Comparison of ENCODE assay signal across 11 cellular contexts in genomic region chr17:10062757-10063385, GRCh38.
DNase-seq lines count a peak whose midpoint lies in the region; ATAC-seq and TF ChIP-seq lines count a peak whose summit lies in the region.
"Had no signal": no experiment of that assay in that cellular context is flagged by ENCODE, and none has a peak within 500 bp of the region (broad histone marks: within the 10 kb centered on the region; RNA-seq: fewer than 3 reads in every experiment).

No MANE protein-coding gene starts in this region.

- H3K4me1 ChIP-seq in OCI-LY3 (ENCODE audit: low read length) (peaks cover 15% of the 10 kb centered on the region), left lung (peaks cover 4 to 68% of the 10 kb centered on the region in 2 donors), upper lobe of left lung (peaks cover 10 to 33% (median 25%) of the 10 kb centered on the region in 4 donors)

- peak overlapping the region; percentile 30 for H3K4me3 ChIP-seq in OCI-LY3 (ENCODE audit: low read length)
- H3K4me3 ChIP-seq in left lung: no peak overlapping the region
- H3K4me3 ChIP-seq in upper lobe of left lung: no peak overlapping the region
- H3K4me3 ChIP-seq: coronary artery had no signal

- H3K4me2 ChIP-seq in OCI-LY3 (ENCODE audit: low read length): peak overlapping the region; percentile 56

- no peak overlapping the region for H3K27ac ChIP-seq in OCI-LY3 (ENCODE audit: low read length)
- H3K27ac ChIP-seq in left lung: peak overlapping the region in 1 of 2 donors; percentile 84
- H3K27ac ChIP-seq in upper lobe of left lung: peak overlapping the region; percentile 32 to 71 (median 47)

- H3K9ac ChIP-seq in OCI-LY3 (ENCODE audit: low read length): no peak overlapping the region

- TF ChIP-seq POLR2A in upper lobe of left lung (IDR thresholded peaks at IDR 0.05): no peak

- no peak for TF ChIP-seq CTCF in OCI-LY3 (IDR thresholded peaks at IDR 0.05; ENCODE audit: low read depth, low read length)
- TF ChIP-seq CTCF in left lung (IDR thresholded peaks at IDR 0.05): no peak
- TF ChIP-seq CTCF in upper lobe of left lung (IDR thresholded peaks at IDR 0.05): peak in 1 of 6 experiments; percentile 6

- H3K36me3 ChIP-seq in OCI-LY3 (replicated peaks; ENCODE audit: low read depth, low read length): no peaks in the 10 kb centered on the region
- H3K36me3 ChIP-seq in left lung: no peaks in the 10 kb centered on the region
- H3K36me3 ChIP-seq in upper lobe of left lung: no peaks in the 10 kb centered on the region

- H3K9me3 ChIP-seq in OCI-LY3 (ENCODE audit: insufficient read depth, low read length) (no peaks in the 10 kb centered on the region), left lung (peaks cover 0 to 6% of the 10 kb centered on the region in 2 donors), upper lobe of left lung (peaks cover 0 to 4% (median 0%) of the 10 kb centered on the region in 4 donors)

- H3K27me3 ChIP-seq in OCI-LY3 (ENCODE audit: low read depth, low read length) (peaks cover 5% of the 10 kb centered on the region), left lung (peaks cover 0 to 6% of the 10 kb centered on the region in 2 donors), upper lobe of left lung (no peaks in the 10 kb centered on the region)

- no peaks in the 10 kb centered on the region for H3K79me2 ChIP-seq in OCI-LY3 (ENCODE audit: low read length)

- peak; percentile 33 for ATAC-seq in left lung
- peak in 1 of 2 donors; percentile 26 for ATAC-seq in upper lobe of left lung (ENCODE audit: low FRiP score in 2 of 2)
- ATAC-seq in SK-N-SH treated with all-trans-retinoic acid at 6 μM for 48 hours: no peak
- ATAC-seq in GM19467 (IDR thresholded peaks at IDR 0.05; ENCODE audit: unreplicated experiment): no peak

- intact Hi-C loops in left lung (cut with DNase I): no loop called here

- WGBS in upper lobe of left lung, 2 donors: 70 to 89% methylated on average over 13 of the region's 14 CpGs

- TF ChIP-seq EP300 in upper lobe of left lung (IDR thresholded peaks at IDR 0.05): no peak

- no peaks in the 10 kb centered on the region for H4K20me1 ChIP-seq in OCI-LY3 (ENCODE audit: insufficient read depth, low read length)

- H2AFZ ChIP-seq in OCI-LY3 (ENCODE audit: low read depth, low read length): no peak overlapping the region

- DNase-seq in SIG-M5 treated with dmso at 0.1 percent for 504 hours (lab: John Stamatoyannopoulos, UW; ENCODE audit: unreplicated experiment) (peak; percentile 17), SIG-M5 (lab: John Stamatoyannopoulos, UW) (no peak), left lung (no peak), upper lobe of left lung (peak; percentile 40 to 80), mucosa of gallbladder (ENCODE audit: low spot score) (no peak)
- DNase-seq: mesendoderm, NCI-H446 had no signal

TF ChIP-seq in SK-N-SH treated with all-trans-retinoic acid at 6 μM for 48 hours, 23 proteins besides CTCF, POLR2A, EP300 and RAD21:
- TF ChIP-seq OSR1 (CRISPR knock-in tag; IDR thresholded peaks at IDR 0.05) (no peak), TOX (CRISPR knock-in tag; IDR thresholded peaks at IDR 0.05; ENCODE audit: borderline replicate concordance) (no peak), ZFP30 (CRISPR knock-in tag; IDR thresholded peaks at IDR 0.05) (no peak), BACH2 (CRISPR knock-in tag; IDR thresholded peaks at IDR 0.05; ENCODE audit: borderline replicate concordance) (no peak), PPARA (CRISPR knock-in tag; IDR thresholded peaks at IDR 0.05; ENCODE audit: borderline replicate concordance) (no peak), POU6F1 (CRISPR knock-in tag; IDR thresholded peaks at IDR 0.05; ENCODE audit: borderline replicate concordance, low read depth) (no peak), ZFP3 (CRISPR knock-in tag; IDR thresholded peaks at IDR 0.05) (no peak), ZNF70 (CRISPR knock-in tag; IDR thresholded peaks at IDR 0.05) (no peak), TCF4 (CRISPR knock-in tag; IDR thresholded peaks at IDR 0.05; ENCODE audit: borderline replicate concordance) (no peak), ZNF565 (CRISPR knock-in tag; conservative IDR thresholded peaks at IDR 0.05; ENCODE audit: low read depth) (no peak)
- TF ChIP-seq, protein P1, sequence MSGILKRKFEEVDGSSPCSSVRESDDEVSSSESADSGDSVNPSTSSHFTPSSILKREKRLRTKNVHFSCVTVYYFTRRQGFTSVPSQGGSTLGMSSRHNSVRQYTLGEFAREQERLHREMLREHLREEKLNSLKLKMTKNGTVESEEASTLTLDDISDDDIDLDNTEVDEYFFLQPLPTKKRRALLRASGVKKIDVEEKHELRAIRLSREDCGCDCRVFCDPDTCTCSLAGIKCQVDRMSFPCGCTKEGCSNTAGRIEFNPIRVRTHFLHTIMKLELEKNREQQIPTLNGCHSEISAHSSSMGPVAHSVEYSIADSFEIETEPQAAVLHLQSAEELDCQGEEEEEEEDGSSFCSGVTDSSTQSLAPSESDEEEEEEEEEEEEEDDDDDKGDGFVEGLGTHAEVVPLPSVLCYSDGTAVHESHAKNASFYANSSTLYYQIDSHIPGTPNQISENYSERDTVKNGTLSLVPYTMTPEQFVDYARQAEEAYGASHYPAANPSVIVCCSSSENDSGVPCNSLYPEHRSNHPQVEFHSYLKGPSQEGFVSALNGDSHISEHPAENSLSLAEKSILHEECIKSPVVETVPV (CRISPR knock-in tag; IDR thresholded peaks at IDR 0.05): no peak
- TF ChIP-seq, protein P2, sequence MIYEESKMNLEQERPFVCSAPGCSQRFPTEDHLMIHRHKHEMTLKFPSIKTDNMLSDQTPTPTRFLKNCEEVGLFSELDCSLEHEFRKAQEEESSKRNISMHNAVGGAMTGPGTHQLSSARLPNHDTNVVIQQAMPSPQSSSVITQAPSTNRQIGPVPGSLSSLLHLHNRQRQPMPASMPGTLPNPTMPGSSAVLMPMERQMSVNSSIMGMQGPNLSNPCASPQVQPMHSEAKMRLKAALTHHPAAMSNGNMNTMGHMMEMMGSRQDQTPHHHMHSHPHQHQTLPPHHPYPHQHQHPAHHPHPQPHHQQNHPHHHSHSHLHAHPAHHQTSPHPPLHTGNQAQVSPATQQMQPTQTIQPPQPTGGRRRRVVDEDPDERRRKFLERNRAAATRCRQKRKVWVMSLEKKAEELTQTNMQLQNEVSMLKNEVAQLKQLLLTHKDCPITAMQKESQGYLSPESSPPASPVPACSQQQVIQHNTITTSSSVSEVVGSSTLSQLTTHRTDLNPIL (CRISPR knock-in tag; IDR thresholded peaks at IDR 0.05; ENCODE audit: low read depth): no peak
- TF ChIP-seq, protein P3, sequence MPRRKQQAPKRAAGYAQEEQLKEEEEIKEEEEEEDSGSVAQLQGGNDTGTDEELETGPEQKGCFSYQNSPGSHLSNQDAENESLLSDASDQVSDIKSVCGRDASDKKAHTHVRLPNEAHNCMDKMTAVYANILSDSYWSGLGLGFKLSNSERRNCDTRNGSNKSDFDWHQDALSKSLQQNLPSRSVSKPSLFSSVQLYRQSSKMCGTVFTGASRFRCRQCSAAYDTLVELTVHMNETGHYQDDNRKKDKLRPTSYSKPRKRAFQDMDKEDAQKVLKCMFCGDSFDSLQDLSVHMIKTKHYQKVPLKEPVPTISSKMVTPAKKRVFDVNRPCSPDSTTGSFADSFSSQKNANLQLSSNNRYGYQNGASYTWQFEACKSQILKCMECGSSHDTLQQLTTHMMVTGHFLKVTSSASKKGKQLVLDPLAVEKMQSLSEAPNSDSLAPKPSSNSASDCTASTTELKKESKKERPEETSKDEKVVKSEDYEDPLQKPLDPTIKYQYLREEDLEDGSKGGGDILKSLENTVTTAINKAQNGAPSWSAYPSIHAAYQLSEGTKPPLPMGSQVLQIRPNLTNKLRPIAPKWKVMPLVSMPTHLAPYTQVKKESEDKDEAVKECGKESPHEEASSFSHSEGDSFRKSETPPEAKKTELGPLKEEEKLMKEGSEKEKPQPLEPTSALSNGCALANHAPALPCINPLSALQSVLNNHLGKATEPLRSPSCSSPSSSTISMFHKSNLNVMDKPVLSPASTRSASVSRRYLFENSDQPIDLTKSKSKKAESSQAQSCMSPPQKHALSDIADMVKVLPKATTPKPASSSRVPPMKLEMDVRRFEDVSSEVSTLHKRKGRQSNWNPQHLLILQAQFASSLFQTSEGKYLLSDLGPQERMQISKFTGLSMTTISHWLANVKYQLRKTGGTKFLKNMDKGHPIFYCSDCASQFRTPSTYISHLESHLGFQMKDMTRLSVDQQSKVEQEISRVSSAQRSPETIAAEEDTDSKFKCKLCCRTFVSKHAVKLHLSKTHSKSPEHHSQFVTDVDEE (CRISPR knock-in tag; IDR thresholded peaks at IDR 0.05): no peak
- TF ChIP-seq, protein P4, sequence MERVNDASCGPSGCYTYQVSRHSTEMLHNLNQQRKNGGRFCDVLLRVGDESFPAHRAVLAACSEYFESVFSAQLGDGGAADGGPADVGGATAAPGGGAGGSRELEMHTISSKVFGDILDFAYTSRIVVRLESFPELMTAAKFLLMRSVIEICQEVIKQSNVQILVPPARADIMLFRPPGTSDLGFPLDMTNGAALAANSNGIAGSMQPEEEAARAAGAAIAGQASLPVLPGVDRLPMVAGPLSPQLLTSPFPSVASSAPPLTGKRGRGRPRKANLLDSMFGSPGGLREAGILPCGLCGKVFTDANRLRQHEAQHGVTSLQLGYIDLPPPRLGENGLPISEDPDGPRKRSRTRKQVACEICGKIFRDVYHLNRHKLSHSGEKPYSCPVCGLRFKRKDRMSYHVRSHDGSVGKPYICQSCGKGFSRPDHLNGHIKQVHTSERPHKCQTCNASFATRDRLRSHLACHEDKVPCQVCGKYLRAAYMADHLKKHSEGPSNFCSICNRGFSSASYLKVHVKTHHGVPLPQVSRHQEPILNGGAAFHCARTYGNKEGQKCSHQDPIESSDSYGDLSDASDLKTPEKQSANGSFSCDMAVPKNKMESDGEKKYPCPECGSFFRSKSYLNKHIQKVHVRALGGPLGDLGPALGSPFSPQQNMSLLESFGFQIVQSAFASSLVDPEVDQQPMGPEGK (CRISPR knock-in tag; IDR thresholded peaks at IDR 0.05; ENCODE audit: borderline replicate concordance): no peak

Comparison
In these comparisons a context has a peak if more than half of its experiments do, and no peak if none do; other contexts are left out.
1. DNase-seq: peak in SIG-M5 treated with dmso at 0.1 percent for 504 hours (single experiment) and upper lobe of left lung (2 of 2); none in SIG-M5 (single experiment), left lung (0 of 2) and mucosa of gallbladder (single experiment).